Comparison of ENCODE assay signal across 8 cellular contexts in genomic region chr16:73047221-73047535, GRCh38. TPM values are rescaled to one million over a fixed set of nuclear protein-coding genes. Genes with fewer than 3 reads are reported as not detected.
DNase-seq lines count a peak whose midpoint lies in the region; ATAC-seq and TF ChIP-seq lines count a peak whose summit lies in the region.

No MANE protein-coding gene starts in this region.

- H4K5ac ChIP-seq in H9 (ENCODE audit: insufficient read length, low read depth, low read length) = no peak overlapping the region

- no peak overlapping the region; a peak in 1 of 7 replicates for H3K27ac Mint-ChIP-seq in H9
- peak overlapping the region; percentile 50 for H3K27ac Mint-ChIP-seq in activated B cell treated with CpG ODN at 0.5 μM for 24 hours
- H3K27ac Mint-ChIP-seq in stimulated activated naive B cell treated with anti-CD40 and anti-IgM and Interleukin-4, amounts not matched to agents 10 μg/mL and 1 μg/mL and 100 μg/mL, for 72 hours = peak overlapping the region; percentile 82

- H3K27me3 Mint-ChIP-seq in H9 (ENCODE audit: low read depth) = peaks cover 55% of the 10 kb centered on the region
- peaks cover 3% of the 10 kb centered on the region for H3K27me3 Mint-ChIP-seq in activated B cell treated with CpG ODN at 0.5 μM for 24 hours
- peaks cover 0 to 6% of the 10 kb centered on the region in 2 donors for H3K27me3 Mint-ChIP-seq in stimulated activated naive B cell treated with anti-CD40 and anti-IgM and Interleukin-4, amounts not matched to agents 10 μg/mL and 1 μg/mL and 100 μg/mL, for 72 hours

- H3K9ac ChIP-seq in H9 (ENCODE audit: extremely low read depth, insufficient read length, low read length) = no peak overlapping the region

- H3K4me1 Mint-ChIP-seq in H9 = peaks cover 49 to 58% of the 10 kb centered on the region in 2 experiments
- peaks cover 17% of the 10 kb centered on the region for H3K4me1 Mint-ChIP-seq in activated B cell treated with CpG ODN at 0.5 μM for 24 hours
- peaks cover 22 to 38% of the 10 kb centered on the region in 2 donors for H3K4me1 Mint-ChIP-seq in stimulated activated naive B cell treated with anti-CD40 and anti-IgM and Interleukin-4, amounts not matched to agents 10 μg/mL and 1 μg/mL and 100 μg/mL, for 72 hours

- no peak overlapping the region for H4K8ac ChIP-seq in H9 (replicated peaks; ENCODE audit: insufficient read length, low read depth, low read length)

- POLR2A ChIA-PET in activated B cell treated with CpG ODN at 0.5 μM for 24 hours (lab: Charles Lee) = interaction anchor here (1.0 to 1.1 kb wide), 3 partner anchors 10 to 215 kb away, joined by 3 to 5 read pairs (median 4); no protein-coding TSS in a partner anchor

- no peak overlapping the region for H3K14ac ChIP-seq in H9 (ENCODE audit: insufficient read depth, low read length)

- no peak overlapping the region for H2BK15ac ChIP-seq in H9 (ENCODE audit: low read depth, low read length)

- intact Hi-C loops in activated B cell treated with CpG ODN at 0.5 μM for 24 hours (cut with micrococcal nuclease) = loop anchor here (5.0 kb wide), 2 partner anchors 380 to 875 kb away; partner anchors contain the start of gene PMFBP1

- H2BK20ac ChIP-seq in H9 (ENCODE audit: low read depth, low read length, poor library complexity, severe bottlenecking) = no peak overlapping the region

- H3K36me3 Mint-ChIP-seq in H9 (ENCODE audit: insufficient read depth in 1 of 3, low read depth in 3 of 3) (peaks cover 0 to 2% (median 0%) of the 10 kb centered on the region in 3 experiments; a peak in 2 of 7 replicates), activated B cell treated with CpG ODN at 0.5 μM for 24 hours (ENCODE audit: low read depth) (no peaks in the 10 kb centered on the region)
- H3K36me3 Mint-ChIP-seq in stimulated activated naive B cell treated with anti-CD40 and anti-IgM and Interleukin-4, amounts not matched to agents 10 μg/mL and 1 μg/mL and 100 μg/mL, for 72 hours = no peaks in the 10 kb centered on the region

- H3K23me2 ChIP-seq in H9 (ENCODE audit: insufficient read length, low read depth, low read length, poor library complexity, severe bottlenecking) = peaks cover 7% of the 10 kb centered on the region

- no peak overlapping the region for H3K27ac ChIP-seq in H9 (ENCODE audit: insufficient read length, low read depth, low read length)

- no peaks in the 10 kb centered on the region for H3K9me3 ChIP-seq in H9 (ENCODE audit: control insufficient read depth, low read depth, low read length)

- no peak overlapping the region for H3K4ac ChIP-seq in H9 (ENCODE audit: low read depth, low read length)

- no peak overlapping the region for H2BK5ac ChIP-seq in H9 (ENCODE audit: insufficient read length, low read length)

- peaks cover 2% of the 10 kb centered on the region for H4K20me1 ChIP-seq in H9 (ENCODE audit: control insufficient read depth, insufficient read depth, insufficient read length)

- no peak overlapping the region for H3T11ph ChIP-seq in H9 (ENCODE audit: low read length)

- H3K9me3 Mint-ChIP-seq in H9 = peaks cover 0 to 7% of the 10 kb centered on the region in 2 experiments; a peak in 2 of 5 replicates
- H3K9me3 Mint-ChIP-seq in activated B cell treated with CpG ODN at 0.5 μM for 24 hours = no peaks in the 10 kb centered on the region
- no peaks in the 10 kb centered on the region for H3K9me3 Mint-ChIP-seq in stimulated activated naive B cell treated with anti-CD40 and anti-IgM and Interleukin-4, amounts not matched to agents 10 μg/mL and 1 μg/mL and 100 μg/mL, for 72 hours

- no peak overlapping the region for H3K56ac ChIP-seq in H9 (ENCODE audit: insufficient read length, low read depth, low read length)

- H3K79me1 ChIP-seq in H9 (ENCODE audit: insufficient read depth, low read depth, low read length, poor library complexity, severe bottlenecking) = no peaks in the 10 kb centered on the region

- H3K4me3 Mint-ChIP-seq in H9 (peak overlapping the region; percentile 63 to 78), activated B cell treated with CpG ODN at 0.5 μM for 24 hours (peak overlapping the region; percentile 82)
- H3K4me3 Mint-ChIP-seq in stimulated activated naive B cell treated with anti-CD40 and anti-IgM and Interleukin-4, amounts not matched to agents 10 μg/mL and 1 μg/mL and 100 μg/mL, for 72 hours = peak overlapping the region; percentile 81 to 82

- no peak overlapping the region for H4K91ac ChIP-seq in H9 (ENCODE audit: insufficient read length, low read depth, low read length)

- TF ChIP-seq CTCF in H9 (conservative IDR thresholded peaks at IDR 0.05) (no peak), activated B cell treated with CpG ODN at 0.5 μM for 24 hours (IDR thresholded peaks at IDR 0.05) (no peak)

- H3K4me3 ChIP-seq in iPS-11a (ENCODE audit: low read depth, low read length) = peak overlapping the region; percentile 45

- ATAC-seq in activated B cell treated with CpG ODN at 0.5 μM for 24 hours (ENCODE audit: low read depth) (no peak), GM21737 (IDR thresholded peaks at IDR 0.05; ENCODE audit: unreplicated experiment) (no peak), GM19452 (IDR thresholded peaks at IDR 0.05; ENCODE audit: unreplicated experiment) (no peak)
- no peak for ATAC-seq in stimulated activated naive B cell treated with anti-CD40 and anti-IgM and Interleukin-4, amounts not matched to agents 10 μg/mL and 1 μg/mL and 100 μg/mL, for 72 hours (replicated peaks)

- no peak for DNase-seq in H9
- no peak for DNase-seq in activated B cell treated with CpG ODN at 0.5 μM for 24 hours
- DNase-seq in stimulated activated naive B cell treated with anti-CD40 and anti-IgM and Interleukin-4, amounts not matched to agents 10 μg/mL and 1 μg/mL and 100 μg/mL, for 72 hours = no peak
- no peak for DNase-seq in HK-2 (ENCODE audit: unreplicated experiment)
- DNase-seq in NCI-H1436 (lab: John Stamatoyannopoulos, UW) = no peak

- no peaks in the 10 kb centered on the region for H3K79me2 ChIP-seq in H9 (ENCODE audit: insufficient read depth, low read length)

- no peak overlapping the region for H2BK120ac ChIP-seq in H9 (ENCODE audit: low read depth, low read length, poor library complexity, severe bottlenecking)

- WGBS in H9 (ENCODE audit: extremely low coverage, insufficient read length, low lambda C conversion rate) = no CpG with 5 or more reads among the region's 6 CpGs

- peaks cover 82% of the 10 kb centered on the region for H3K27me3 ChIP-seq in H9 (ENCODE audit: insufficient read depth, low read length)

- peak overlapping the region; percentile 52 for H3K4me2 ChIP-seq in H9 (ENCODE audit: insufficient read depth, insufficient read length, low read length)

- H3K18ac ChIP-seq in H9 (ENCODE audit: insufficient read length, low read depth, low read length) = no peak overlapping the region

- no peak overlapping the region for H2AFZ ChIP-seq in H9 (ENCODE audit: low read length)

- H2AK5ac ChIP-seq in H9 (ENCODE audit: insufficient read length, low read length) = no peak overlapping the region

- CTCF ChIA-PET in activated B cell treated with CpG ODN at 0.5 μM for 24 hours (lab: Charles Lee) = interaction anchor here (1.1 kb wide), 1 partner anchor 214 kb away, joined by 3 read pairs; no protein-coding TSS in a partner anchor

- peaks cover 11% of the 10 kb centered on the region for H3K4me1 ChIP-seq in H9 (ENCODE audit: insufficient read depth, low read length)

- no peak overlapping the region for H2BK12ac ChIP-seq in H9 (ENCODE audit: insufficient read length, low read depth, low read length)

- no peak overlapping the region for H3K23ac ChIP-seq in H9 (ENCODE audit: insufficient read length, low read depth, low read length)

RNA-seq across cellular contexts. Expression of gene ZFHX3, which starts 0.8 kb away (rescaled TPM):
- 1.1 and 1.5 TPM in 2 replicates for total RNA-seq in H9 (2021)
- 9.2 and 9.6 TPM in 2 replicates for total RNA-seq in activated B cell treated with CpG ODN at 0.5 μM for 24 hours

Comparison
In these comparisons a context has a peak if more than half of its experiments do, and no peak if none do; other contexts are left out.
1. H3K27ac Mint-ChIP-seq: peak in activated B cell treated with CpG ODN at 0.5 μM for 24 hours (single experiment) and stimulated activated naive B cell treated with anti-CD40 and anti-IgM and Interleukin-4, amounts not matched to agents 10 μg/mL and 1 μg/mL and 100 μg/mL, for 72 hours (single experiment); none in H9 (0 of 3).
2. Peak in every context shown above with its lines, with median percentiles within 50 percentile points of each other: H3K4me3 Mint-ChIP-seq.